Comparison of ENCODE assay signal across 8 cellular contexts in the genomic region with DNA sequence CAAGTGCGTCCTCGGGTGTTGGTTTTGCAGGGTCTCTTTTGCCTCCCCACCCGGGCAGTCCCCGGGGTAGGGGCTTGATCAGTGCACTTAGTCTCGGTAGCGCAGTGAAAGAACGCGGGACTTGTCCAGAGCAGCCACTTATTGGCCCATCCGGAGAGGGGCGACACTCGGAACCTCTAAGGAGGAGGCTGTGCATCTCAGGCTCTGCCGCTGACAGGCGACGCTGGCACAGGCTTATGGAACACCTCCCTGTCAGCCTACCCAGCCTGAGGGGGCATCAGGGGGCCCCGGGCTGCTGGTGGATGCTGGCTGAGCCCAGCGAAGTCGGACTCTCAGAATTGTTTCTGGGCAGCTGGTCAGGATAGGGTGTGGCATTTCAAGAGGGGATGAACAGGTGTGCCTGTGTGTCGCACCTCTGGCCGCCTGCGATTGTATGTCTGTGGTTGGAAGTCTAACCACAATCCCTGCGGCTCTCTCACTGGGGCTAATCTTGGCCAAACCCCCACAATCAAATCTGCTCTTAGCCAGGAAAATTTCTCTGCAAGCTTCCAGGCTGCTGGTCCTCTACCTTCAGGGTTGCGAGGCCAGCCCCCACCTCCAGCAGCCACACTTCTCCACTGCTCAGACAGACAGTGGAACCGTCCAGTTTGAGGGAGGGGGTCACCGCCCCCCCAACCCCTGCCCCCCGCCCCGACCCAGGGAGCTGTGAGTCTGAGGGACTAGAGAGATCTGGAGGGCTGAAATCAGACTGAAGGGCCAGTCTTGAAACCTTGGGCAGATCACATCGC. TPM values are rescaled to one million over a fixed set of nuclear protein-coding genes. Genes with fewer than 3 reads are reported as not detected.
DNase-seq lines count a peak whose midpoint lies in the region; ATAC-seq and TF ChIP-seq lines count a peak whose summit lies in the region.

No MANE protein-coding gene starts in this region.

- H3K4me3 Mint-ChIP-seq in activated naive CD8-positive, alpha-beta T cell treated with anti-CD3 and anti-CD28 coated beads for 36 hours: peak overlapping the region; percentile 99

- H3K27ac Mint-ChIP-seq in activated naive CD8-positive, alpha-beta T cell treated with anti-CD3 and anti-CD28 coated beads for 36 hours: peak overlapping the region; percentile 99

- H3K79me2 ChIP-seq in PC-3 (ENCODE audit: low read length): peaks cover 31% of the 10 kb centered on the region

- POLR2A ChIA-PET in PC-3 (lab: Charles Lee; ENCODE audit: unreplicated experiment): no interaction called here

- H3F3A ChIP-seq in PC-3 (ENCODE audit: low read length, unreplicated experiment): no peaks in the 10 kb centered on the region

- H3K4me3 ChIP-seq in PC-3 (ENCODE audit: low read length) (peak overlapping the region; percentile 79), right cardiac atrium (ENCODE audit: low read length) (peak overlapping the region; percentile 37), skeletal muscle cell (ENCODE audit: low read depth, low read length) (peak overlapping the region; percentile 81)

- H3K4me1 ChIP-seq in PC-3 (ENCODE audit: insufficient read depth, low read length) (peaks cover 30% of the 10 kb centered on the region), right cardiac atrium (ENCODE audit: control insufficient read depth, insufficient read depth, low read length) (peaks cover 6% of the 10 kb centered on the region)

- no peaks in the 10 kb centered on the region for H3K27me3 Mint-ChIP-seq in activated naive CD8-positive, alpha-beta T cell treated with anti-CD3 and anti-CD28 coated beads for 36 hours

- peak overlapping the region; percentile 96 for H3K4me2 ChIP-seq in PC-3 (ENCODE audit: low read length)

- TF ChIP-seq CTCF in GM20000 (IDR thresholded peaks at IDR 0.05; ENCODE audit: extremely low read depth, missing control alignments) (no peak), PC-3 (conservative IDR thresholded peaks at IDR 0.05; ENCODE audit: low read depth, low read length) (0 out of 2 replicates have a peak, but pooled peaks have one; percentile 22)

- H3K9me3 ChIP-seq in PC-3 (ENCODE audit: low read length): no peaks in the 10 kb centered on the region
- no peaks in the 10 kb centered on the region for H3K9me3 ChIP-seq in right cardiac atrium (ENCODE audit: control insufficient read depth, low read length)

- H3K4me1 Mint-ChIP-seq in activated naive CD8-positive, alpha-beta T cell treated with anti-CD3 and anti-CD28 coated beads for 36 hours: peaks cover 28% of the 10 kb centered on the region

- H3K36me3 Mint-ChIP-seq in activated naive CD8-positive, alpha-beta T cell treated with anti-CD3 and anti-CD28 coated beads for 36 hours: peaks cover 44% of the 10 kb centered on the region

- WGBS in right cardiac atrium: 13% methylated on average over 27 of the region's 27 CpGs

- peak overlapping the region; percentile 85 for H2AFZ ChIP-seq in PC-3 (ENCODE audit: low read length)

- H3K9me2 ChIP-seq in PC-3 (replicated peaks; ENCODE audit: low read length): no peaks in the 10 kb centered on the region

- BruUV-seq in PC-3 (replicated peaks; lab: Mats Ljungman, UMichigan): no TSS peak

- DNase-seq in DMS53 treated with DMSO at 0.1 percent for 48 hours (lab: John Stamatoyannopoulos, UW; ENCODE audit: unreplicated experiment) (peak; percentile 87), GM20000 (ENCODE audit: low spot score) (peak; percentile 77), HT1080 (ENCODE audit: low read depth) (peak; percentile 68), PC-3 (peak; percentile 70), right cardiac atrium (peak in 2 of 3 donors; percentile 56 to 77), skeletal muscle cell (ENCODE audit: low read depth) (no peak), NCI-H128 (lab: John Stamatoyannopoulos, UW; ENCODE audit: unreplicated experiment) (no peak)
- DNase-seq in activated naive CD8-positive, alpha-beta T cell treated with anti-CD3 and anti-CD28 coated beads for 36 hours: peak; percentile 79

- CTCF ChIA-PET in PC-3 (lab: Charles Lee): interaction anchor here (0.6 kb wide), 2 partner anchors 134 to 896 kb away, joined by 3 to 7 read pairs; no protein-coding TSS in a partner anchor

- H3K9ac ChIP-seq in PC-3 (ENCODE audit: low read length): peak overlapping the region; percentile 97

- 0 out of 2 replicates have a peak, but pooled peaks cover 7% of the 10 kb centered on the region for H4K20me1 ChIP-seq in PC-3 (ENCODE audit: low read length)

- intact Hi-C loops in PC-3 (cut with micrococcal nuclease) (loop anchor here (1.0 to 5.0 kb wide), 2 partner anchors 21 to 88 kb away; a partner anchor contains a TSS), right cardiac atrium (cut with DNase I) (no loop called here)

- H3K27me3 ChIP-seq in PC-3 (ENCODE audit: low read length) (no peaks in the 10 kb centered on the region), right cardiac atrium (ENCODE audit: control insufficient read depth, insufficient read depth) (no peaks in the 10 kb centered on the region)

- H3K36me3 ChIP-seq in PC-3 (ENCODE audit: low read depth, low read length): peaks cover 7% of the 10 kb centered on the region; the same call in 1 of the 2 replicates

- ATAC-seq in PC-3: peak; percentile 47
- ATAC-seq in right cardiac atrium: peak; percentile 20

- H3K27ac ChIP-seq in PC-3 (ENCODE audit: low read length) (peak overlapping the region; percentile 89), right cardiac atrium (ENCODE audit: low read length) (peak overlapping the region; percentile 61)

- no peaks in the 10 kb centered on the region for H3K9me3 Mint-ChIP-seq in activated naive CD8-positive, alpha-beta T cell treated with anti-CD3 and anti-CD28 coated beads for 36 hours

RNA-seq across cellular contexts. Expression of a gene that starts 0.8 kb away (rescaled TPM):
- 6.2 and 8.6 TPM in 2 replicates for total RNA-seq in HT1080 (2014; rRNA removed; shearing (Covaris generic))
- 10.9 and 14.4 TPM in 2 replicates for polyA plus RNA-seq in HT1080 (2015; cell fraction: cytosol; rRNA removed)
- polyA plus RNA-seq in HT1080 (2015; cell fraction: nucleus; rRNA removed): 170 and 190 TPM in 2 replicates
- total RNA-seq in PC-3 (2014; rRNA removed): 12.2 and 16.2 TPM in 2 replicates
- 10 to 100 TPM; 41.2 to 45.7 TPM for total RNA-seq in activated naive CD8-positive, alpha-beta T cell treated with anti-CD3 and anti-CD28 coated beads for 36 hours
- 10 to 100 TPM; 11.9 to 23.9 (median 19.1) TPM for total RNA-seq in right cardiac atrium
- 19.1 TPM for polyA plus RNA-seq in right cardiac atrium

RNA-seq across cellular contexts. Expression of a gene that starts 21.2 kb away (rescaled TPM):
- 31.2 and 41.0 TPM in 2 replicates for total RNA-seq in HT1080 (2014; rRNA removed; shearing (Covaris generic))
- polyA plus RNA-seq in HT1080 (2015; cell fraction: cytosol; rRNA removed): 17.2 and 30.0 TPM in 2 replicates
- 7.2 and 9.5 TPM in 2 replicates for polyA plus RNA-seq in HT1080 (2015; cell fraction: nucleus; rRNA removed)
- total RNA-seq in PC-3 (2014; rRNA removed) (284 and 362 TPM in 2 replicates), right cardiac atrium (100 to 1,000 TPM in 2 of 4 donors, 10 to 100 TPM in 2; 88.9 to 127 (median 106) TPM)
- total RNA-seq in activated naive CD8-positive, alpha-beta T cell treated with anti-CD3 and anti-CD28 coated beads for 36 hours: 1 to 10 TPM; 6.2 to 6.4 TPM
- 228 TPM for polyA plus RNA-seq in right cardiac atrium

Comparison
In these comparisons a context has a peak if more than half of its experiments do, and no peak if none do; other contexts are left out.
1. DNase-seq: peak in DMS53 treated with DMSO at 0.1 percent for 48 hours (single experiment), GM20000 (single experiment), HT1080 (single experiment), PC-3 (single experiment), activated naive CD8-positive, alpha-beta T cell treated with anti-CD3 and anti-CD28 coated beads for 36 hours (single experiment) and right cardiac atrium (2 of 3); none in skeletal muscle cell (single experiment) and NCI-H128 (single experiment).
2. Peak in every context shown above with its lines, with median percentiles within 50 percentile points of each other: H3K4me3 ChIP-seq.